Comparison of ENCODE assay signal across 10 cellular contexts in the genomic region with DNA sequence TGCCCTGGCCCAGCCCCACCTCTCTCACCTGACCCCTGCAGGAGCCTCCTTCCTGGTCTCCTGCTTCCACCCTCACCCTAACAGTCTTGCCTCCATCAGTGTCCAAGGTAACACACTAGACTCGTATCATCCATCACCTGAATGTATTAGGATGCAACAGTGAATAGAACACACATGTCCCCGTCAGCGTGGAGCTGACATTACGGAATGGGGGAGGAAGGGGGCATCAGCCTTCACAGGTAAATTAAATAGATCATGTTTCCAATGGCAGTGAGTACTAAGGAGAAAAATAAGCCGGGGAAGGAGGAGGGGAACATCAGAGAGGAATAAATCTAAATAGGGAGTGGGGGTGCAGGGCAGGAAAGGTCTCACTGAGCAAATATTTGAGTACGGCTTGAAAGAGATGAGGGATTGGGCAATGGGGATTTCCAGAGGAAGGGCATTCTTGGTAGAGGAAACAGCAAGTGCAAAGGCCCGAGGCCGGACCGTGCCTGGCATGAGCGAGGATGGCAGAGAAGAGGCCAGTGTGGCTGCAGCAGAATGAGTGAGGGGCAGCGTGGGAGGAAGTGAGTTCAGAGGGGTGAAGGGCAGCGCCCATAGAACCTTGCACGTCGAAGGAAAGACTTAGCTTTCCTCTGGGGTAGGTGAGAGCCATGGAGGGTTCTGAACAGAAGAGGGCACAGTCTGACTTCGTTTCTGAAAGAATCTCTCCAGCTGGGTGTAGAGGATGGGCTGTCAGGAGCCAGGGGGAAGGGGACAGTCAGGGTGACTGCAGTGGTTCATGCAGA.
DNase-seq lines count a peak whose midpoint lies in the region; ATAC-seq and TF ChIP-seq lines count a peak whose summit lies in the region.
"Had no signal": no experiment of that assay in that cellular context is flagged by ENCODE, and none has a peak within 500 bp of the region (broad histone marks: within the 10 kb centered on the region; RNA-seq: fewer than 3 reads in every experiment).

No MANE protein-coding gene starts in this region.

- no peak overlapping the region for H2AFZ ChIP-seq in GM23248

- no peak overlapping the region for H3K4me2 ChIP-seq in GM23248 (ENCODE audit: unreplicated experiment)

- H3K9me3 ChIP-seq in GM23248 (ENCODE audit: low read depth) = no peaks in the 10 kb centered on the region
- no peaks in the 10 kb centered on the region for H3K9me3 ChIP-seq in RWPE2 (ENCODE audit: severe bottlenecking)
- H3K9me3 ChIP-seq in gastroesophageal sphincter = no peaks in the 10 kb centered on the region

- H3K9ac ChIP-seq in GM23248 (no peak overlapping the region), rectal smooth muscle tissue (ENCODE audit: low read length) (no peak overlapping the region)

- no peaks in the 10 kb centered on the region for H4K20me1 ChIP-seq in GM23248 (ENCODE audit: insufficient read depth)

- DNase-seq in GM23248 = peak; percentile 31
- no peak for DNase-seq in RWPE2 (ENCODE audit: low spot score)
- no peak for DNase-seq in MV-4-11 (lab: John Stamatoyannopoulos, UW)
- DNase-seq in effector CD8-positive, alpha-beta T cell (lab: John Stamatoyannopoulos, UW) = no peak
- DNase-seq: activated CD8-positive, alpha-beta memory T cell treated with anti-CD3 and anti-CD28 coated beads, Interleukin-2, amount 50 U/mL, for 4 hours; NCI-H1105 treated with DMSO at 0.1 percent for 48 hours had no signal

- in situ Hi-C loops in GM23248 (cut with MboI) = no loop called here

- H3K79me2 ChIP-seq in GM23248 (ENCODE audit: insufficient read depth) = no peaks in the 10 kb centered on the region

- TF ChIP-seq EP300 in gastroesophageal sphincter (IDR thresholded peaks at IDR 0.05) = no peak

- H3K36me3 ChIP-seq in GM23248 (ENCODE audit: low read depth) (no peaks in the 10 kb centered on the region), RWPE2 (ENCODE audit: low read depth) (no peaks in the 10 kb centered on the region), gastroesophageal sphincter (no peaks in the 10 kb centered on the region), rectal smooth muscle tissue (ENCODE audit: control insufficient read depth, insufficient read depth, low read length) (no peaks in the 10 kb centered on the region)

- no peak overlapping the region for H3K27ac ChIP-seq in GM23248
- no peak overlapping the region for H3K27ac ChIP-seq in RWPE2 (ENCODE audit: poor library complexity, severe bottlenecking)
- peak overlapping the region; percentile 85 to 92 (median 90) for H3K27ac ChIP-seq in gastroesophageal sphincter
- peak overlapping the region; percentile 63 for H3K27ac ChIP-seq in rectal smooth muscle tissue (ENCODE audit: low read depth, low read length)

- H3F3A ChIP-seq in GM23248 (ENCODE audit: insufficient read depth) = no peaks in the 10 kb centered on the region

- H3K4me3 ChIP-seq in GM23248 = no peak overlapping the region
- no peak overlapping the region for H3K4me3 ChIP-seq in RWPE2 (ENCODE audit: severe bottlenecking)
- no peak overlapping the region for H3K4me3 ChIP-seq in gastroesophageal sphincter
- no peak overlapping the region for H3K4me3 ChIP-seq in rectal smooth muscle tissue (ENCODE audit: low read length)

- TF ChIP-seq CTCF in RWPE2 (IDR thresholded peaks at IDR 0.05; ENCODE audit: poor library complexity, severe bottlenecking) (peak; percentile 22), gastroesophageal sphincter (IDR thresholded peaks at IDR 0.05) (peak in 1 of 4 experiments; percentile 19)

- 78 to 79% methylated on average over 15 of the region's 15 CpGs for WGBS in GM23248 (ENCODE audit: low coverage in 1 of 2, low lambda C conversion rate in 2 of 2, missing lambda C conversion rate in 2 of 2), 2 experiments
- 69 to 72% methylated on average over 7 to 13 of the region's 15 CpGs for WGBS in gastroesophageal sphincter (ENCODE audit: low coverage in 1 of 2), 2 donors

- H3K9me2 ChIP-seq in GM23248 (ENCODE audit: insufficient read depth) = no peaks in the 10 kb centered on the region

- TF ChIP-seq POLR2A in gastroesophageal sphincter (IDR thresholded peaks at IDR 0.05) = no peak

- H3K27me3 ChIP-seq in GM23248 (replicated peaks; ENCODE audit: insufficient read depth) (no peaks in the 10 kb centered on the region), RWPE2 (ENCODE audit: insufficient read depth, poor library complexity, severe bottlenecking) (no peaks in the 10 kb centered on the region), gastroesophageal sphincter (no peaks in the 10 kb centered on the region), rectal smooth muscle tissue (ENCODE audit: control insufficient read depth, insufficient read depth, low read length) (peaks cover 4% of the 10 kb centered on the region)

- ATAC-seq in RWPE2 (ENCODE audit: low read depth) = peak; percentile 63
- no peak for ATAC-seq in gastroesophageal sphincter
- ATAC-seq in HG02852 (IDR thresholded peaks at IDR 0.05; ENCODE audit: unreplicated experiment) = no peak
- ATAC-seq in HG02870 (IDR thresholded peaks at IDR 0.05; ENCODE audit: unreplicated experiment) = no peak

- H3K4me1 ChIP-seq in GM23248 (ENCODE audit: insufficient read depth) = peaks cover 17% of the 10 kb centered on the region
- H3K4me1 ChIP-seq in RWPE2 (ENCODE audit: insufficient read depth, poor library complexity, severe bottlenecking) = peaks cover 10% of the 10 kb centered on the region
- H3K4me1 ChIP-seq in gastroesophageal sphincter = peaks cover 4 to 79% (median 38%) of the 10 kb centered on the region in 3 donors
- peaks cover 20% of the 10 kb centered on the region for H3K4me1 ChIP-seq in rectal smooth muscle tissue (ENCODE audit: control insufficient read depth, insufficient read depth, low read length)

Comparison
In these comparisons a context has a peak if more than half of its experiments do, and no peak if none do; other contexts are left out.
1. H3K27ac ChIP-seq: peak in gastroesophageal sphincter (4 of 4) and rectal smooth muscle tissue (single experiment); none in GM23248 (single experiment) and RWPE2 (single experiment).